ENCODE assay signal across 8 cellular contexts in the genomic region with DNA sequence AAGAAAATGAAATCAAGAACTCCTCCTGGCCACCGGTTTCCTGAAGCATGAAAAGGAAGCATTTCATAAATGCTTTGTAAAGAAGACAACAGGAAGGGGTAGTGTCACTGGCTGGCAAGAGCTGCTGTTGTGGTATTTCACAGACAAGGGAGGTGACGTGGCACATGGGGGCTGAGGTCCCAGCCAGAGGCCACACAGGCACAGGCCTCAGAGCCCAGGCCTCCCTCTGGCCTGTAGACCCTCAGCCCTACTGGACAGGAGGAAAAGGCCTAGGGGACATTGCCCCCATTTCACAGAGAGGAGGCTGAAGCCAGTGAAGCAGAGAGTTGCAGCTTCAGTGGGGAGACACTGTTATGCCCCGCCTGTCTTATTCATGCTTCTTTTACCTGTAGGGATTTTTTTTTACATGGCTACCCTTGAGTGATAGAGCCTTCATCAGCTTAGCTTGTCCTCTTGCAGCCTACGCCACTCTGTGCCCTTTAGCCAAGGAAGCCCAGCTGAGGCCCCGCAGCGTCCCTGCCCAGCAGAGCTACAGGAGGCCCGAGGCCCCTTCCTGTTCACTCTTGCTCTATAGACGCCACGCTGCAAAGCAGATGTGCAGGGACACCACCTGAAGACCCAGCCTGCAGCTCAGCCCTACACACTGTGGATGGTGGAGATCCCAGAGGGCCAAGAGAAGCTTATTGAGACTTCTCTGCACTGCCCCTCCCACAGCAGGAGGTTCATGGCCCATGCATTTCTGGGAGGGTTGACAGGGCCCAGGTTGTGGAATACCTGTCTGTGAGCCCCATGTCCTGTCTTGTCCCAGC. TPM values are rescaled to one million over a fixed set of nuclear protein-coding genes. Genes with fewer than 3 reads are reported as not detected.
DNase-seq lines count a peak whose midpoint lies in the region; TF ChIP-seq lines count a peak whose summit lies in the region.

No MANE protein-coding gene starts in this region.

- no peaks in the 10 kb centered on the region for H3K9me2 ChIP-seq in hepatocyte (replicated peaks; ENCODE audit: insufficient read depth)

- no peak overlapping the region for H3K4me3 ChIP-seq in hepatocyte
- H3K4me3 ChIP-seq in stomach = no peak overlapping the region

- H3K27me3 Mint-ChIP-seq in activated naive CD4-positive, alpha-beta T cell treated with anti-CD3 and anti-CD28 coated beads for 36 hours (ENCODE audit: low read depth) = no peaks in the 10 kb centered on the region

- H2AFZ ChIP-seq in hepatocyte = no peak overlapping the region

- no peak for TF ChIP-seq CTCF in hepatocyte (IDR thresholded peaks at IDR 0.05; ENCODE audit: poor library complexity)
- no peak for TF ChIP-seq CTCF in stomach (IDR thresholded peaks at IDR 0.05)

- peaks cover 84% of the 10 kb centered on the region for H3K4me1 Mint-ChIP-seq in activated naive CD4-positive, alpha-beta T cell treated with anti-CD3 and anti-CD28 coated beads for 36 hours (ENCODE audit: low read depth)

- no peaks in the 10 kb centered on the region for H3K9me3 Mint-ChIP-seq in activated naive CD4-positive, alpha-beta T cell treated with anti-CD3 and anti-CD28 coated beads for 36 hours

- no peak for TF ChIP-seq POLR2A in stomach (IDR thresholded peaks at IDR 0.05)

- H3K36me3 Mint-ChIP-seq in activated naive CD4-positive, alpha-beta T cell treated with anti-CD3 and anti-CD28 coated beads for 36 hours (ENCODE audit: low read depth) = peaks cover 32% of the 10 kb centered on the region

- peak overlapping the region; percentile 83 for H3K27ac Mint-ChIP-seq in activated naive CD4-positive, alpha-beta T cell treated with anti-CD3 and anti-CD28 coated beads for 36 hours

- H3K36me3 ChIP-seq in hepatocyte (replicated peaks; ENCODE audit: insufficient read depth, low read depth) = no peaks in the 10 kb centered on the region
- H3K36me3 ChIP-seq in stomach = peaks cover 0 to 23% (median 14%) of the 10 kb centered on the region in 4 donors

- CTCF ChIA-PET in activated naive CD4-positive, alpha-beta T cell treated with anti-CD3 and anti-CD28 coated beads for 36 hours (lab: Charles Lee) = interaction anchor here (0.8 to 3.3 kb wide), 12 partner anchors 10 to 70 kb away, joined by 3 to 20 read pairs (median 5); no protein-coding TSS in a partner anchor

- H3K4me1 ChIP-seq in hepatocyte (ENCODE audit: insufficient read depth) (peaks cover 24% of the 10 kb centered on the region), stomach (peaks cover 46 to 83% (median 65%) of the 10 kb centered on the region in 4 donors)

- H3K9me3 ChIP-seq in hepatocyte (ENCODE audit: low read depth) (no peaks in the 10 kb centered on the region), stomach (no peaks in the 10 kb centered on the region)

- H3K79me2 ChIP-seq in hepatocyte = no peaks in the 10 kb centered on the region

- 82% methylated on average over 9 of the region's 9 CpGs for WGBS in hepatocyte (ENCODE audit: low lambda C conversion rate, missing lambda C conversion rate)
- 45 to 79% (median 64%) methylated on average over 8 to 9 of the region's 9 CpGs for WGBS in stomach, 5 donors

- intact Hi-C loops in activated naive CD4-positive, alpha-beta T cell treated with anti-CD3 and anti-CD28 coated beads for 36 hours (cut with micrococcal nuclease) = no loop called here
- intact Hi-C loops in stomach (cut with DNase I; ENCODE audit: low total_unique reads) = no loop called here

- H3K4me3 Mint-ChIP-seq in activated naive CD4-positive, alpha-beta T cell treated with anti-CD3 and anti-CD28 coated beads for 36 hours = peak overlapping the region; percentile 0

- H3K27me3 ChIP-seq in hepatocyte = no peaks in the 10 kb centered on the region
- no peaks in the 10 kb centered on the region for H3K27me3 ChIP-seq in stomach

- TF ChIP-seq EP300 in stomach (IDR thresholded peaks at IDR 0.05) = no peak

- peak; percentile 74 for DNase-seq in GDM1 (lab: John Stamatoyannopoulos, UW)
- peak; percentile 64 for DNase-seq in H4 (ENCODE audit: low spot score)
- peak; percentile 53 for DNase-seq in NOMO-1 treated with dmso at 0.1 percent for 144 hours (lab: John Stamatoyannopoulos, UW; ENCODE audit: unreplicated experiment)
- peak; percentile 66 for DNase-seq in activated naive CD4-positive, alpha-beta T cell treated with anti-CD3 and anti-CD28 coated beads for 36 hours
- no peak for DNase-seq in hepatocyte (ENCODE audit: low spot score)
- peak; percentile 62 for DNase-seq in stomach
- no peak for DNase-seq in HUDEP-2 (lab: John Stamatoyannopoulos, UW; ENCODE audit: unreplicated experiment in 76 of 76)
- DNase-seq in DMS53 treated with DMSO at 0.1 percent for 48 hours (lab: John Stamatoyannopoulos, UW; ENCODE audit: unreplicated experiment) = no peak

- peak overlapping the region; percentile 17 for H3K4me2 ChIP-seq in hepatocyte

- H4K20me1 ChIP-seq in hepatocyte (ENCODE audit: insufficient read depth, poor library complexity, severe bottlenecking) = no peaks in the 10 kb centered on the region

- H3K27ac ChIP-seq in hepatocyte = peak overlapping the region; percentile 74
- peak overlapping the region; percentile 78 to 92 (median 85) for H3K27ac ChIP-seq in stomach

RNA-seq across cellular contexts. Expression of a gene that starts 33.8 kb away (rescaled TPM):
- 14.3 and 30.2 TPM in 2 replicates for total RNA-seq in H4 (2014; rRNA removed; shearing (Covaris generic))
- total RNA-seq in activated naive CD4-positive, alpha-beta T cell treated with anti-CD3 and anti-CD28 coated beads for 36 hours = 10 to 100 TPM; 84.3 to 88.4 TPM
- total RNA-seq in hepatocyte (25.6 and 30.9 TPM in 2 replicates), stomach (100 to 1,000 TPM in 2 of 5 donors, 10 to 100 TPM in 3; 18.0 to 256 (median 91.5) TPM)
- polyA plus RNA-seq in hepatocyte (35.8 and 44.8 TPM in 2 replicates), stomach (10 to 100 TPM; 17.1 to 80.2 (median 49.1) TPM)

Comparison
In these comparisons a context has a peak if more than half of its experiments do, and no peak if none do; other contexts are left out.
1. DNase-seq: peak in GDM1 (single experiment), H4 (single experiment), NOMO-1 treated with dmso at 0.1 percent for 144 hours (single experiment), activated naive CD4-positive, alpha-beta T cell treated with anti-CD3 and anti-CD28 coated beads for 36 hours (single experiment) and stomach (single experiment); none in hepatocyte (single experiment), HUDEP-2 (0 of 76) and DMS53 treated with DMSO at 0.1 percent for 48 hours (single experiment).